8 cellular contexts compared by ENCODE assay signal in the genomic region with DNA sequence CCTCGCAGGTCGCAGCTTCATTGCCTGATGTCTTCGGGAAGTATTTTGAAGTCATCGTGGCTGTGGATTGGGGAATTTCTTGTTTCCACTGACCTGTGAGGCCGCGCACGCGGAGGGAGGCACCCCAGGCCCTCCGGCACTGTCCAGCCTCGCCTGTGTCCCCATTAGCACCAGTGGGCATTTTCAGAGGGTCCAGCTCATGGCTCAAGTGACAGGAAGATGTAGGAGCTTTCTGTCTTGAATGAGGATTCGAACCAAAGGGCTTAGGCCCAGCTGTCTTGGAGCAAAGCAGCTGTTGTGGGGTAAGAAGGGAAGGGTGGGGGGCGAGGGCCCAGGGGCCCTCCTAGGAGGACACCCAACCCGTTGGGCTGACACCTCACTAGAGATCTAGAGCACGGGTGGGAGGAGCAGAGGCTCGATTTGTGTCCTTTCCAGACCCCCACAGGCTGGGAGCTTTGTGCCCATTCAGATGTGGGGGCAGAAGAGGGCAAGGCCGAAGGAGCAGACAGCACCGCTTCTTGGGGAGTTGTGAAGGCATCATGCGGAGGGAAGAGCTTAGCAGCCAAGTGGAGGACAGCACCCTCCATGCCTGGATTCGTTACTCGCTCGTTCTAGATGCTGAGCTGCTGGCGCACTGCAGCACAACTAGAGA. TPM values are rescaled to one million over a fixed set of nuclear protein-coding genes. Genes with fewer than 3 reads are reported as not detected.
DNase-seq lines count a peak whose midpoint lies in the region; ATAC-seq and TF ChIP-seq lines count a peak whose summit lies in the region.

No MANE protein-coding gene starts in this region.

- TF ChIP-seq CTCF in Caco-2 (IDR thresholded peaks at IDR 0.05; ENCODE audit: insufficient read depth in 1 of 2, low read depth in 1 of 2, low read length in 1 of 2, severe bottlenecking in 1 of 2, unreplicated experiment in 1 of 2) (no peak), endodermal cell (conservative IDR thresholded peaks at IDR 0.05) (no peak)

- no peaks in the 10 kb centered on the region; the same call in 1 of the 2 replicates for H3K36me3 ChIP-seq in Caco-2 (ENCODE audit: control insufficient read depth, insufficient read depth, low read length)
- peaks cover 21% of the 10 kb centered on the region for H3K36me3 ChIP-seq in NT2/D1 (ENCODE audit: insufficient read depth, insufficient read length, low read length)
- H3K36me3 ChIP-seq in endodermal cell (ENCODE audit: control insufficient read depth, insufficient read depth, low read length) = peaks cover 12% of the 10 kb centered on the region
- peaks cover 27% of the 10 kb centered on the region for H3K36me3 ChIP-seq in neuron (ENCODE audit: insufficient read depth, low read length)

- H3K9me3 Mint-ChIP-seq in Caco-2 (ENCODE audit: unreplicated experiment) = no peaks in the 10 kb centered on the region
- peaks cover 43% of the 10 kb centered on the region for H3K9me3 Mint-ChIP-seq in endodermal cell

- no peak overlapping the region for H3K27ac ChIP-seq in endodermal cell (ENCODE audit: low read depth, low read length)

- H3K4me1 ChIP-seq in Caco-2 (peaks cover 9% of the 10 kb centered on the region; the same call in 1 of the 2 replicates), NT2/D1 (ENCODE audit: insufficient read depth, insufficient read length) (no peaks in the 10 kb centered on the region), endodermal cell (ENCODE audit: control insufficient read depth, insufficient read depth, low read length) (no peaks in the 10 kb centered on the region), neuron (ENCODE audit: insufficient read depth, low read length) (peaks cover 4% of the 10 kb centered on the region)

- H3K9me3 ChIP-seq in Caco-2 (no peaks in the 10 kb centered on the region), NT2/D1 (ENCODE audit: insufficient read depth, low read length) (no peaks in the 10 kb centered on the region; the same call in 1 of the 2 replicates), endodermal cell (ENCODE audit: control insufficient read depth, low read length) (peaks cover 49% of the 10 kb centered on the region), neuron (ENCODE audit: low read length) (peaks cover 3% of the 10 kb centered on the region)

- no peak for ATAC-seq in GM21717 (IDR thresholded peaks at IDR 0.05; ENCODE audit: unreplicated experiment)

- WGBS in endodermal cell (ENCODE audit: insufficient coverage in 1 of 2, insufficient read length in 1 of 2), 2 experiments = 87 to 100% methylated on average over 5 to 22 of the region's 22 CpGs

- CTCF ChIA-PET in Caco-2 (lab: Charles Lee) = no interaction called here

- H3K4me1 Mint-ChIP-seq in Caco-2 (ENCODE audit: low read depth, unreplicated experiment) (peaks cover 7% of the 10 kb centered on the region), endodermal cell (no peaks in the 10 kb centered on the region)

- H3K4me3 ChIP-seq in Caco-2 (ENCODE audit: low read depth, low read length) = peak overlapping the region; percentile 99
- H3K4me3 ChIP-seq in NT2/D1 (ENCODE audit: insufficient read length, low read depth) = peak overlapping the region; percentile 74
- peak overlapping the region; percentile 79 for H3K4me3 ChIP-seq in endodermal cell (ENCODE audit: low read length)
- peak overlapping the region; percentile 87 for H3K4me3 ChIP-seq in neuron (ENCODE audit: low read length)

- DNase-seq in Caco-2 (no peak), NT2/D1 (ENCODE audit: low read depth, low spot score) (no peak), endodermal cell (no peak), DMS53 (lab: John Stamatoyannopoulos, UW) (no peak), NCI-H526 treated with DMSO at 0.1 percent for 48 hours (lab: John Stamatoyannopoulos, UW) (no peak), SW 1271 (lab: John Stamatoyannopoulos, UW) (no peak)

- H3K27me3 Mint-ChIP-seq in Caco-2 (ENCODE audit: insufficient read depth, unreplicated experiment) (no peaks in the 10 kb centered on the region), endodermal cell (ENCODE audit: insufficient read depth) (no peaks in the 10 kb centered on the region)

- H3K27me3 ChIP-seq in Caco-2 (replicated peaks; ENCODE audit: control insufficient read depth, insufficient read depth, low read length) (no peaks in the 10 kb centered on the region), NT2/D1 (ENCODE audit: insufficient read depth, insufficient read length) (no peaks in the 10 kb centered on the region), endodermal cell (ENCODE audit: control insufficient read depth, insufficient read depth, low read length, poor library complexity, severe bottlenecking) (no peaks in the 10 kb centered on the region), neuron (ENCODE audit: insufficient read depth, low read length) (no peaks in the 10 kb centered on the region)

- H3K36me3 Mint-ChIP-seq in Caco-2 (ENCODE audit: insufficient read depth, unreplicated experiment) (peaks cover 38% of the 10 kb centered on the region), endodermal cell (ENCODE audit: low read depth) (peaks cover 51% of the 10 kb centered on the region)

- POLR2A ChIA-PET in Caco-2 (lab: Charles Lee) = no interaction called here

- H3K27ac Mint-ChIP-seq in Caco-2 (ENCODE audit: unreplicated experiment) (peak overlapping the region; percentile 88), endodermal cell (no peak overlapping the region)

- intact Hi-C loops in Caco-2 (cut with micrococcal nuclease; ENCODE audit: unreplicated experiment) = loop anchor here (1.0 to 10.0 kb wide), 4 partner anchors 85 to 260 kb away; partner anchors contain the start of genes ZNF248, ZNF25 and ZNF33A

- peak overlapping the region; percentile 81 for H3K9ac ChIP-seq in NT2/D1 (ENCODE audit: insufficient read length, low read depth)
- H3K9ac ChIP-seq in endodermal cell (ENCODE audit: extremely low read depth, low read length, poor library complexity, severe bottlenecking) = no peak overlapping the region

- peak overlapping the region; percentile 86 for H3K4me3 Mint-ChIP-seq in Caco-2 (ENCODE audit: unreplicated experiment)
- peak overlapping the region; percentile 80 for H3K4me3 Mint-ChIP-seq in endodermal cell

- BruUV-seq in Caco-2 (replicated peaks; lab: Mats Ljungman, UMichigan) = TSS peak; percentile 10

- H2AFZ ChIP-seq in neuron (ENCODE audit: low read depth, low read length) = peak overlapping the region; percentile 93

RNA-seq across cellular contexts. Expression of gene ZNF37A, which starts 0.9 kb away (rescaled TPM):
- total RNA-seq in Caco-2 (2022) (14.0 and 15.1 TPM in 2 replicates), endodermal cell (10 to 100 TPM; 11.0 to 11.4 TPM)
- 6.6 TPM for polyA plus RNA-seq in endodermal cell (2013, experiment 1 of 2)
- 7.2 TPM for polyA plus RNA-seq in endodermal cell (2013, experiment 2 of 2)
